ENCODE assay signal across 21 cellular contexts in genomic region chr11:61080526-61080925, GRCh38. TPM values are rescaled to one million over a fixed set of nuclear protein-coding genes. Genes with fewer than 3 reads are reported as not detected.
DNase-seq lines count a peak whose midpoint lies in the region; ATAC-seq, FAIRE-seq and TF ChIP-seq lines count a peak whose summit lies in the region.
"Had no signal": no experiment of that assay in that cellular context is flagged by ENCODE, and none has a peak within 500 bp of the region (broad histone marks: within the 10 kb centered on the region; RNA-seq: fewer than 3 reads in every experiment).

No MANE protein-coding gene starts in this region.

- H3K79me2 ChIP-seq in HepG2 (ENCODE audit: insufficient read depth, low read length): no peaks in the 10 kb centered on the region

- no peak overlapping the region for H3K27ac ChIP-seq in HepG2 (ENCODE audit: extremely low read length, insufficient read depth, low read length)
- H3K27ac ChIP-seq: stomach had no signal

- peaks cover 5 to 49% of the 10 kb centered on the region in 2 experiments; a peak in 3 of 5 replicates for H3K27me3 ChIP-seq in HepG2 (ENCODE audit: control insufficient read depth in 1 of 2, insufficient read depth in 2 of 2, low read length in 2 of 2)
- H3K27me3 ChIP-seq: BE2C had no signal

- in situ Hi-C loops in HepG2 (cut with HindIII; ENCODE audit: extremely low pct_ligation_motif_present, low pct_unique_long_range_greater_than_20kb): no loop called here

- no peaks in the 10 kb centered on the region for H3K27me3 Mint-ChIP-seq in activated CD4-positive, alpha-beta T cell treated with anti-CD3 and anti-CD28 coated beads, Interleukin-2, amount 10 ng/mL, durations not matched to agents 24 days and 14 days

- no peak overlapping the region for H3K9ac ChIP-seq in HepG2 (ENCODE audit: insufficient read depth, low read depth, low read length)

- TF ChIP-seq EP300 in HepG2 (IDR thresholded peaks at IDR 0.05; ENCODE audit: low read depth in 2 of 2, low read length in 2 of 2) (no peak), HepG2 (CRISPR knock-in tag; IDR thresholded peaks at IDR 0.05; ENCODE audit: borderline replicate concordance) (no peak)

- peaks cover 59% of the 10 kb centered on the region for H3K36me3 Mint-ChIP-seq in activated CD4-positive, alpha-beta T cell treated with anti-CD3 and anti-CD28 coated beads, Interleukin-2, amount 10 ng/mL, durations not matched to agents 24 days and 14 days (ENCODE audit: low read depth)
- H3K36me3 Mint-ChIP-seq: type B pancreatic cell had no signal

- H2AFZ ChIP-seq in HepG2 (ENCODE audit: low read length): no peak overlapping the region

- H3K9me3 Mint-ChIP-seq in activated CD4-positive, alpha-beta T cell treated with anti-CD3 and anti-CD28 coated beads, Interleukin-2, amount 10 ng/mL, durations not matched to agents 24 days and 14 days: peaks cover 5% of the 10 kb centered on the region

- POLR2A ChIA-PET in HepG2 (lab: Yijun Ruan, JAX): no interaction called here

- ATAC-seq in GM18517 (IDR thresholded peaks at IDR 0.05; ENCODE audit: unreplicated experiment): no peak
- ATAC-seq in HepG2: no peak
- ATAC-seq: mucosa of descending colon had no signal

- TF ChIP-seq RAD21 in HepG2 (CRISPR knock-in tag; IDR thresholded peaks at IDR 0.05): no peak

- no TSS peak for BruUV-seq in HepG2 (replicated peaks; lab: Mats Ljungman, UMichigan)

- H3K9me3 ChIP-seq in HepG2 (ENCODE audit: low read length): no peaks in the 10 kb centered on the region
- H3K9me3 ChIP-seq: BE2C, mucosa of descending colon, stomach had no signal

- TF ChIP-seq POLR2A in HepG2 (IDR thresholded peaks at IDR 0.05; ENCODE audit: insufficient read depth in 1 of 2, low read depth in 2 of 2, low read length in 2 of 2): no peak

- intact Hi-C loops in activated CD4-positive, alpha-beta T cell treated with anti-CD3 and anti-CD28 coated beads, Interleukin-2, amount 10 ng/mL, durations not matched to agents 24 days and 14 days (cut with micrococcal nuclease): loop anchor here (5.0 kb wide), 1 partner anchor 107 kb away; no protein-coding TSS in a partner anchor
- intact Hi-C loops in HepG2 (cut with micrococcal nuclease; ENCODE audit: unreplicated experiment): no loop called here

- H4K20me1 ChIP-seq in HepG2 (ENCODE audit: insufficient read depth, low read length): no peaks in the 10 kb centered on the region

- H3K4me1 ChIP-seq in HepG2 (ENCODE audit: insufficient read depth, low read length): no peaks in the 10 kb centered on the region
- H3K4me1 ChIP-seq: BE2C had no signal

- peak overlapping the region; percentile 97 for H3K27ac Mint-ChIP-seq in activated CD4-positive, alpha-beta T cell treated with anti-CD3 and anti-CD28 coated beads, Interleukin-2, amount 10 ng/mL, durations not matched to agents 24 days and 14 days
- H3K27ac Mint-ChIP-seq: type B pancreatic cell had no signal

- H3K4me3 ChIP-seq in HepG2 (replicated peaks in 1 of 3; ENCODE audit: insufficient read depth in 1 of 3, low read depth in 2 of 3, low read length in 3 of 3): no peak overlapping the region
- H3K4me3 ChIP-seq: mucosa of descending colon, stomach had no signal

- H3K4me2 ChIP-seq in HepG2 (ENCODE audit: low read depth, low read length): no peak overlapping the region

- DNase-seq in activated CD4-positive, alpha-beta T cell treated with anti-CD3 and anti-CD28 coated beads, Interleukin-2, amount 10 ng/mL, durations not matched to agents 24 days and 14 days: peak; percentile 89
- no peak for DNase-seq in activated CD4-positive, alpha-beta T cell treated with anti-CD3 and anti-CD28 coated beads for 1 hour
- DNase-seq in activated CD8-positive, alpha-beta memory T cell treated with anti-CD3 and anti-CD28 coated beads, Interleukin-2, amount 50 U/mL, for 48 hours: peak; percentile 62
- peak; percentile 36 for DNase-seq in effector CD4-positive, alpha-beta T cell
- peak; percentile 45 to 66 (median 53) for DNase-seq in stimulated activated naive CD4-positive, alpha-beta T cell (lab: John Stamatoyannopoulos, UW)
- DNase-seq in HepG2 (ENCODE audit: low spot score) (no peak), NCI-H1105 treated with DMSO at 0.1 percent for 48 hours (lab: John Stamatoyannopoulos, UW) (no peak)
- DNase-seq: 8988T; activated gamma-delta T cell; BE2C; KBM-7; mucosa of descending colon; NCI-H2081 treated with DMSO at 0.1 percent for 48 hours; NCI-H510A; occipital lobe; RPMI8226; stimulated activated CD4-positive, alpha-beta T cell treated with anti-CD3 and anti-CD28 coated beads, Interleukin-15, amount 100 ng/mL, for 24 hours; stomach had no signal

- TF ChIP-seq CTCF in HepG2 (CRISPR knock-in tag; IDR thresholded peaks at IDR 0.05): no peak

- no peaks in the 10 kb centered on the region for H3K36me3 ChIP-seq in HepG2 (replicated peaks in 1 of 2; ENCODE audit: control insufficient read depth in 1 of 2, insufficient read depth in 2 of 2, low read length in 2 of 2)
- H3K36me3 ChIP-seq: BE2C, stomach had no signal

- H3K4me1 Mint-ChIP-seq in activated CD4-positive, alpha-beta T cell treated with anti-CD3 and anti-CD28 coated beads, Interleukin-2, amount 10 ng/mL, durations not matched to agents 24 days and 14 days: peaks cover 76% of the 10 kb centered on the region

- peak overlapping the region; percentile 83 for H3K4me3 Mint-ChIP-seq in activated CD4-positive, alpha-beta T cell treated with anti-CD3 and anti-CD28 coated beads, Interleukin-2, amount 10 ng/mL, durations not matched to agents 24 days and 14 days
- H3K4me3 Mint-ChIP-seq: type B pancreatic cell had no signal

- FAIRE-seq in HepG2 (lab: Jason Lieb, UNC): no peak
- FAIRE-seq: endometrium had no signal

- CTCF ChIA-PET in HepG2 (lab: Yijun Ruan, JAX; ENCODE audit: low intra/inter-chr PET ratio, low total read pairs): no interaction called here

- WGBS in HepG2 (ENCODE audit: low lambda C conversion rate): 38% methylated on average over 8 of the region's 8 CpGs

TF ChIP-seq in HepG2, 621 proteins besides CTCF, POLR2A, EP300 and RAD21 (continues in another document):
- TF ChIP-seq BCL3 (CRISPR knock-in tag; IDR thresholded peaks at IDR 0.05): no peak
- no peak for TF ChIP-seq HNRNPL (IDR thresholded peaks at IDR 0.05; ENCODE audit: low read depth, low read length)
- TF ChIP-seq TFDP1 (CRISPR knock-in tag; IDR thresholded peaks at IDR 0.05; ENCODE audit: borderline replicate concordance): no peak
- no peak for TF ChIP-seq TAF15 (IDR thresholded peaks at IDR 0.05; ENCODE audit: low read depth, low read length, poor library complexity, severe bottlenecking)
- no peak for TF ChIP-seq ZNF720 (CRISPR knock-in tag; IDR thresholded peaks at IDR 0.05)
- no peak for TF ChIP-seq ZFP1 (CRISPR knock-in tag; IDR thresholded peaks at IDR 0.05)
- TF ChIP-seq ZZZ3 (CRISPR knock-in tag; IDR thresholded peaks at IDR 0.05; ENCODE audit: borderline replicate concordance): no peak
- TF ChIP-seq RFX1 (IDR thresholded peaks at IDR 0.05): no peak
- TF ChIP-seq ZNF879 (CRISPR knock-in tag; IDR thresholded peaks at IDR 0.05): no peak
- no peak for TF ChIP-seq PCBP2 (optimal IDR thresholded peaks at IDR 0.05; ENCODE audit: low read depth, low read length, poor library complexity, severe bottlenecking)
- no peak for TF ChIP-seq GATAD2A (CRISPR knock-in tag; IDR thresholded peaks at IDR 0.05)
- TF ChIP-seq ZNF354B (CRISPR knock-in tag; IDR thresholded peaks at IDR 0.05): no peak
- no peak for TF ChIP-seq SIX1 (CRISPR knock-in tag; IDR thresholded peaks at IDR 0.05; ENCODE audit: borderline replicate concordance)

RNA-seq across cellular contexts. Expression of gene CD5, which starts 21.8 kb away (rescaled TPM):
- 368 and 385 TPM in 2 replicates for total RNA-seq in activated CD4-positive, alpha-beta T cell treated with anti-CD3 and anti-CD28 coated beads, Interleukin-2, amount 10 ng/mL, durations not matched to agents 24 days and 14 days
- not detected in 2 replicates for total RNA-seq in HepG2 (2016; rRNA removed; fragmentation: Illumina TruSeq; extraction: Trizol)
- not detected in 2 replicates for total RNA-seq in HepG2 (2016; cell fraction: cytosol; rRNA removed; fragmentation: Illumina TruSeq; extraction: Trizol; ENCODE audit: low read depth)
- total RNA-seq in HepG2 (2016; cell fraction: insoluble cytoplasmic fraction; rRNA removed; fragmentation: Illumina TruSeq; extraction: Trizol): not detected in 2 replicates
- total RNA-seq in HepG2 (2016; cell fraction: membrane; rRNA removed; fragmentation: Illumina TruSeq; extraction: Trizol): not detected in 2 replicates
- total RNA-seq in HepG2 (2016; cell fraction: nucleus; rRNA removed; fragmentation: Illumina TruSeq; extraction: Trizol): not detected in 2 replicates
- not detected in 2 replicates for polyA plus RNA-seq in HepG2 (2011; rRNA removed)
- polyA plus RNA-seq in HepG2 (2011; cell fraction: cytosol; rRNA removed): not detected in 2 replicates
- not detected in 2 replicates for polyA plus RNA-seq in HepG2 (2011; cell fraction: nucleus; rRNA removed)
- not detected in 2 replicates for polyA plus RNA-seq in HepG2 (2012)
- not detected in 2 replicates for polyA plus RNA-seq in HepG2 (2016; cell fraction: cytosol; fragmentation: Illumina TruSeq; extraction: Trizol; ENCODE audit: low read depth)
- not detected in 2 replicates for polyA plus RNA-seq in HepG2 (2016; cell fraction: insoluble cytoplasmic fraction; fragmentation: Illumina TruSeq; extraction: Trizol; ENCODE audit: low read depth)
- polyA plus RNA-seq in HepG2 (2016; cell fraction: membrane; fragmentation: Illumina TruSeq; extraction: Trizol; ENCODE audit: low read depth): not detected in 2 replicates
- not detected in 2 replicates for polyA plus RNA-seq in HepG2 (2016; cell fraction: nucleus; fragmentation: Illumina TruSeq; extraction: Trizol; ENCODE audit: insufficient read depth, low read depth)
- not detected in 2 replicates for polyA minus RNA-seq in HepG2 (2011; rRNA and poly(A)+ RNA removed; ENCODE audit: low replicate concordance)
- polyA minus RNA-seq in HepG2 (2011; cell fraction: cytosol; rRNA and poly(A)+ RNA removed): not detected in 2 replicates
- not detected in 2 replicates for polyA minus RNA-seq in HepG2 (2011; cell fraction: nucleus; rRNA and poly(A)+ RNA removed)
- total RNA-seq: occipital lobe had no signal

Comparison
In these comparisons a context has a peak if more than half of its experiments do, and no peak if none do; other contexts are left out.
1. DNase-seq: peak in activated CD4-positive, alpha-beta T cell treated with anti-CD3 and anti-CD28 coated beads, Interleukin-2, amount 10 ng/mL, durations not matched to agents 24 days and 14 days (single experiment), activated CD8-positive, alpha-beta memory T cell treated with anti-CD3 and anti-CD28 coated beads, Interleukin-2, amount 50 U/mL, for 48 hours (single experiment), effector CD4-positive, alpha-beta T cell (single experiment) and stimulated activated naive CD4-positive, alpha-beta T cell (6 of 6); none in activated CD4-positive, alpha-beta T cell treated with anti-CD3 and anti-CD28 coated beads for 1 hour (single experiment), HepG2 (single experiment) and NCI-H1105 treated with DMSO at 0.1 percent for 48 hours (single experiment).
2. RNA of gene CD5, which starts 21.8 kb away (total RNA-seq): 368 to 385 TPM in activated CD4-positive, alpha-beta T cell treated with anti-CD3 and anti-CD28 coated beads, Interleukin-2, amount 10 ng/mL, durations not matched to agents 24 days and 14 days; not detected in HepG2; every median in the first group is over 100 times any median in the second.